ENCODE assay signal across 8 cellular contexts in the genomic region with DNA sequence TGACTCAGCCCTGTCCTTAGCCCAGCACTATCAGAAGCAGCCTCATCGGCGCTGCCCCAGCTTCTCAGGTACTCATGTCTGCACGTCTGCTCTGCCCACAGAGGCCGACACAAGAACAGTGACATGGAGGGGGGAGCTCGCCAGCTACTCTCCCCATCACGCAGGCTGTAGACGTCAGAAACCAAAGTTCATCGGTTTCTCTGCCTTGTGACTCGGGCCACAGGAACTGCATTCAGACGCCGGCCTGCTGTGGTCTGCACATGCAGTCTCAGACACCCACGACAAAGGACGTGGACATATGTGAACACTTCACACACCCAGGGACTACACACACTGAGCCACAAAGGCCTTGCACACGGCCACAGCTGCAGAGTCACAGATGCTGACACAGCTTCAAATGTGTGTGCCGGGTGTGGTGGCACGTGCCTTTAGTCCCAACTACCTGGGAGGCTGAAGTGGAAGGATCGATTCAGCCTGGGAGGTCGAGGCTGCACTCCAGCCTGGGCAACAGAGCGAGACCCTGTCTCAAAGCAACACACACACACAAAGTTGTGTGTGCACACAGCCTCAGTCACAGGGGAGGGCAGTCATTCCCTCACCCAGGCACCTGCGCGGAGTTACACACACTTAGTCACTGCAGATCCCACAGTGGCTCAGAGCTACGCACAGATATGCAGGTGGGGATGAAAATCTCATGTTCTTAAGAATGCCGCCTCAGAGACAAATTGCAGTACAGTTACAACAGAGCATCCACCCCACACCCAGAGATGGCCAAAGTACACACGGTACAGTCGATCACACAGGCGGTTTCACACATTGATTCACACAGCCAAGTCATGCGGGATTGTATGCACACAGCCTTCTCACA. TPM values are rescaled to one million over a fixed set of nuclear protein-coding genes. Genes with fewer than 3 reads are reported as not detected.
DNase-seq lines count a peak whose midpoint lies in the region; ATAC-seq, FAIRE-seq and TF ChIP-seq lines count a peak whose summit lies in the region.

No MANE protein-coding gene starts in this region.

- H3K27me3 ChIP-seq in lung (ENCODE audit: control insufficient read depth, insufficient read depth): no peaks in the 10 kb centered on the region

- H3K4me1 ChIP-seq in ES-I3 (ENCODE audit: insufficient read depth, low read length): peaks cover 25% of the 10 kb centered on the region
- H3K4me1 ChIP-seq in lung (ENCODE audit: control insufficient read depth in 2 of 2, insufficient read depth in 2 of 2, low read length in 2 of 2): peaks cover 0 to 32% of the 10 kb centered on the region in 2 donors

- no peak; the same call in 1 of the 2 replicates for TF ChIP-seq POLR2A in GM12892 (IDR thresholded peaks at IDR 0.05; ENCODE audit: low read depth, low read length)

- H3K36me3 ChIP-seq in ES-I3 (ENCODE audit: insufficient read depth, low read length) (no peaks in the 10 kb centered on the region; the same call in 1 of the 2 replicates), lung (ENCODE audit: control insufficient read depth in 2 of 2, insufficient read depth in 2 of 2, low read length in 2 of 2) (no peaks in the 10 kb centered on the region)

- WGBS in lung, 2 donors: 44 to 47% methylated on average over 27 of the region's 27 CpGs

- FAIRE-seq in GM12892 (lab: Jason Lieb, UNC): no peak

- no peak overlapping the region for H3K4me3 ChIP-seq in lung

- ATAC-seq in lung (ENCODE audit: insufficient read depth, low FRiP score): no peak

- H3K9me3 ChIP-seq in ES-I3 (ENCODE audit: control insufficient read depth, insufficient read depth, low read length) (no peaks in the 10 kb centered on the region), lung (ENCODE audit: control insufficient read depth in 2 of 2, insufficient read depth in 1 of 2, low read length in 1 of 2) (no peaks in the 10 kb centered on the region)

- TF ChIP-seq CTCF in lung (IDR thresholded peaks at IDR 0.05; ENCODE audit: control extremely low read depth, extremely low read depth): no peak

- peak overlapping the region; percentile 93 to 100 for H3K27ac ChIP-seq in lung (ENCODE audit: low read depth in 1 of 2, low read length in 1 of 2)

- H3K9ac ChIP-seq in ES-I3 (ENCODE audit: low read depth, low read length): peak overlapping the region; percentile 76

- DNase-seq in HT-29 (ENCODE audit: low spot score) (peak; percentile 95), lung (ENCODE audit: low spot score) (peak; percentile 27), GM12892 (ENCODE audit: insufficient read length) (no peak), DMS 273 (lab: John Stamatoyannopoulos, UW; ENCODE audit: unreplicated experiment) (no peak)
- peak; percentile 53 to 64 (median 64) for DNase-seq in activated CD4-positive, CD25-positive, alpha-beta regulatory T cell (lab: John Stamatoyannopoulos, UW)
- peak; percentile 94 for DNase-seq in central memory CD4-positive, alpha-beta T cell
- DNase-seq in stimulated activated CD8-positive, alpha-beta memory T cell treated with anti-CD3 and anti-CD28 coated beads, Interleukin-15, amount 100 ng/mL, for 4 hours (ENCODE audit: low read depth in 2 of 2): peak; percentile 66 to 70

RNA-seq across cellular contexts. Expression of gene ZFP36, which starts 4.9 kb away (rescaled TPM):
- total RNA-seq in HT-29 (2014; rRNA removed; shearing (Covaris generic)): 124 and 131 TPM in 2 replicates
- 100 to 1,000 TPM in 1 of 2 donors, 10 to 100 TPM in 1; 41.2 to 170 TPM for total RNA-seq in lung
- polyA plus RNA-seq in lung: 100 to 1,000 TPM; 174 to 655 TPM
- 29.0 TPM for polyA plus RNA-seq in GM12892 (2012; ENCODE audit: missing spikeins)

RNA-seq across cellular contexts. Expression of gene MED29, which starts 10.6 kb away (rescaled TPM):
- 59.7 and 64.3 TPM in 2 replicates for total RNA-seq in HT-29 (2014; rRNA removed; shearing (Covaris generic))
- total RNA-seq in lung: 10 to 100 TPM; 16.5 to 36.3 TPM
- polyA plus RNA-seq in lung: 10 to 100 TPM; 29.4 to 36.8 TPM
- polyA plus RNA-seq in GM12892 (2012; ENCODE audit: missing spikeins): 9.6 TPM

RNA-seq across cellular contexts. Expression of gene PLEKHG2, which starts 10.7 kb away (rescaled TPM):
- total RNA-seq in HT-29 (2014; rRNA removed; shearing (Covaris generic)): 51.0 and 61.2 TPM in 2 replicates
- total RNA-seq in lung: 10 to 100 TPM; 33.4 to 52.7 TPM
- polyA plus RNA-seq in lung: 10 to 100 TPM; 15.5 to 20.9 TPM
- 14.7 TPM for polyA plus RNA-seq in GM12892 (2012; ENCODE audit: missing spikeins)

RNA-seq across cellular contexts. Expression of gene PAF1, which starts 10.9 kb away (rescaled TPM):
- 109 and 115 TPM in 2 replicates for total RNA-seq in HT-29 (2014; rRNA removed; shearing (Covaris generic))
- 10 to 100 TPM; 24.8 to 32.9 TPM for total RNA-seq in lung
- 10 to 100 TPM; 35.1 to 41.8 TPM for polyA plus RNA-seq in lung
- 24.4 TPM for polyA plus RNA-seq in GM12892 (2012; ENCODE audit: missing spikeins)

RNA-seq across cellular contexts. Expression of gene RPS16, which starts 34.0 kb away (rescaled TPM):
- total RNA-seq in HT-29 (2014; rRNA removed; shearing (Covaris generic)): 798 and 1,020 TPM in 2 replicates
- 1,000 to 10,000 TPM in 1 of 2 donors, 100 to 1,000 TPM in 1; 108 to 1,772 TPM for total RNA-seq in lung
- polyA plus RNA-seq in lung: 1,000 to 10,000 TPM; 2,468 to 3,242 TPM
- 4,399 TPM for polyA plus RNA-seq in GM12892 (2012; ENCODE audit: missing spikeins)

Comparison
In these comparisons a context has a peak if more than half of its experiments do, and no peak if none do; other contexts are left out.
1. DNase-seq: peak in HT-29 (single experiment), activated CD4-positive, CD25-positive, alpha-beta regulatory T cell (4 of 4), central memory CD4-positive, alpha-beta T cell (single experiment), lung (single experiment) and stimulated activated CD8-positive, alpha-beta memory T cell treated with anti-CD3 and anti-CD28 coated beads, Interleukin-15, amount 100 ng/mL, for 4 hours (2 of 2); none in GM12892 (single experiment) and DMS 273 (single experiment).